In the genomic region with DNA sequence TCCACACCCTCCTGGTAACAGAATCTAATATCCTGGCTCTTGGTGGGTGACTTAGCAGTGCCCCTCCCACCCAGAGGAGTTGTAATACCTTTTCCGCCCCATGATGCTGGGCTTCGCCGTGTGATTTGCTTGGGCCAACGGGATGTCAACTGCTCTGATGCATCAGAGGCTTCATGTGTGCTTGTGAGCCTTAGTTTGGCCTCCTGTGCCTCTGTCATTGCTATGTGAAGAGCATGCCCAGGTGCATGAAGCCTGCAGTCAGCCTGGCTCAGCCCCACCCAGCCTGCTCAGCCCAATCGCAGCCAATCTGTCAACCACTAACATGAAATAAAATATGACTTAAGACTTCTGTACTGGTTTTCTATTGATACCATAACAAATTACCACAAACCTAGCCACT, we compare ENCODE assay signal across 35 cellular contexts.
"Had no signal": no experiment of that assay in that cellular context is flagged by ENCODE, and none has a peak within 500 bp of the region (broad histone marks: within the 10 kb centered on the region; RNA-seq: fewer than 3 reads in every experiment).

No MANE protein-coding gene starts in this region.

- DNase-seq: activated CD4-positive, alpha-beta memory T cell treated with anti-CD3 and anti-CD28 coated beads for 36 hours; activated CD4-positive, alpha-beta T cell treated with anti-CD3 and anti-CD28 coated beads for 36 hours; activated CD4-positive, alpha-beta T cell treated with anti-CD3 and anti-CD28 coated beads, Interleukin-2, amount 10 ng/mL, durations not matched to agents 24 days and 14 days; activated CD4-positive, CD25-positive, alpha-beta regulatory T cell; activated CD4-positive, CD25-positive, alpha-beta regulatory T cell treated with anti-CD3 and anti-CD28 coated beads, Interleukin-2, amount 50 U/mL, for 72 hours; activated CD8-positive, alpha-beta memory T cell treated with anti-CD3 and anti-CD28 coated beads, Interleukin-2, amount 10 ng/mL, durations not matched to agents 7 days and 5 days; activated CD8-positive, alpha-beta memory T cell treated with anti-CD3 and anti-CD28 coated beads, Interleukin-2, amount 50 U/mL, for 4 hours; activated CD8-positive, alpha-beta T cell treated with anti-CD3 and anti-CD28 coated beads, Interleukin-2, amount 10 ng/mL, durations not matched to agents 7 days and 5 days; activated effector memory CD4-positive, alpha-beta T cell treated with anti-CD3 and anti-CD28 coated beads, Interleukin-2, amount 50 U/mL, for 16 hours; activated naive CD4-positive, alpha-beta T cell treated with anti-CD3 and anti-CD28 coated beads for 36 hours; activated naive CD8-positive, alpha-beta T cell treated with anti-CD3 and anti-CD28 coated beads for 36 hours; activated naive CD8-positive, alpha-beta T cell treated with anti-CD3 and anti-CD28 coated beads, Interleukin-2, amount 50 U/mL, for 24 hours; activated T-cell treated with anti-CD3 and anti-CD28 coated beads, Interleukin-2, amount 50 U/mL, for 1 hour; activated T-cell treated with anti-CD3 and anti-CD28 coated beads, Interleukin-2, amount 50 U/mL, for 48 hours; adrenal gland; amygdala; aorta; body of pancreas; central memory CD4-positive, alpha-beta T cell; cerebellar nuclear complex; dorsolateral prefrontal cortex; effector memory CD4-positive, alpha-beta T cell; endodermal cell; foreskin fibroblast; heart left ventricle; T-helper 1 cell; T-helper 17 cell had no signal

- H3K9me3 Mint-ChIP-seq: activated CD4-positive, alpha-beta memory T cell treated with anti-CD3 and anti-CD28 coated beads for 36 hours; activated CD4-positive, alpha-beta T cell treated with anti-CD3 and anti-CD28 coated beads, Interleukin-2, amount 10 ng/mL, durations not matched to agents 24 days and 14 days; activated naive CD4-positive, alpha-beta T cell treated with anti-CD3 and anti-CD28 coated beads for 36 hours; activated naive CD4-positive, alpha-beta T cell treated with anti-CD3 and anti-CD28 coated beads, Interleukin-2, amount 50 U/mL, for 24 hours; activated naive CD8-positive, alpha-beta T cell treated with anti-CD3 and anti-CD28 coated beads for 36 hours; activated naive CD8-positive, alpha-beta T cell treated with anti-CD3 and anti-CD28 coated beads, Interleukin-2, amount 50 U/mL, for 24 hours; activated T-helper 1 cell treated with anti-CD3 and anti-CD28 coated beads, Interleukin-12 subunit alpha, Interleukin-12 subunit beta, Interleukin-2, Interleukin-4 antibody, amounts not matched to agents 30 ng/mL and 10 ng/mL and 1 ng/mL, durations not matched to agents 14 hours and 24 hours and 36 hours; activated T-helper 2 cell treated with anti-CD3 and anti-CD28 coated beads, Interferon-gamma antibody, Interleukin-2, Interleukin-4, amounts not matched to agents 10 μg/mL and 5 μg/mL and 100 μg/mL, durations not matched to agents 14 hours and 24 hours and 36 hours; dendritic cell treated with granulocyte-macrophage colony-stimulating factor and Interleukin-4, amounts not matched to agents 40 ng/mL and 50 ng/mL, for 4 days; endodermal cell had no signal

- H3K36me3 ChIP-seq: adrenal gland, breast epithelium, cardiac muscle cell, heart left ventricle had no signal

- H3K4me1 ChIP-seq: adrenal gland, body of pancreas, breast epithelium, heart left ventricle had no signal

- H3K4me1 Mint-ChIP-seq: activated CD4-positive, alpha-beta T cell treated with anti-CD3 and anti-CD28 coated beads for 36 hours; activated CD4-positive, alpha-beta T cell treated with anti-CD3 and anti-CD28 coated beads, Interleukin-2, amount 10 ng/mL, durations not matched to agents 24 days and 14 days; activated CD8-positive, alpha-beta memory T cell treated with anti-CD3 and anti-CD28 coated beads, Interleukin-2, amount 10 ng/mL, durations not matched to agents 7 days and 5 days; activated naive CD4-positive, alpha-beta T cell treated with anti-CD3 and anti-CD28 coated beads, Interleukin-2, amount 50 U/mL, for 24 hours; activated naive CD8-positive, alpha-beta T cell treated with anti-CD3 and anti-CD28 coated beads for 36 hours; activated naive CD8-positive, alpha-beta T cell treated with anti-CD3 and anti-CD28 coated beads, Interleukin-2, amount 50 U/mL, for 24 hours had no signal

- H3K27me3 ChIP-seq: body of pancreas, cardiac muscle cell had no signal

- FAIRE-seq: frontal cortex had no signal

- H3K27ac Mint-ChIP-seq: activated CD4-positive, alpha-beta memory T cell treated with anti-CD3 and anti-CD28 coated beads for 36 hours; activated CD4-positive, alpha-beta T cell treated with anti-CD3 and anti-CD28 coated beads for 36 hours; activated CD4-positive, alpha-beta T cell treated with anti-CD3 and anti-CD28 coated beads, Interleukin-2, amount 10 ng/mL, durations not matched to agents 24 days and 14 days; activated CD8-positive, alpha-beta memory T cell treated with anti-CD3 and anti-CD28 coated beads, Interleukin-2, amount 10 ng/mL, durations not matched to agents 7 days and 5 days; activated CD8-positive, alpha-beta T cell treated with anti-CD3 and anti-CD28 coated beads, Interleukin-2, amount 10 ng/mL, durations not matched to agents 7 days and 5 days; activated naive CD4-positive, alpha-beta T cell treated with anti-CD3 and anti-CD28 coated beads for 36 hours; activated naive CD4-positive, alpha-beta T cell treated with anti-CD3 and anti-CD28 coated beads, Interleukin-2, amount 50 U/mL, for 24 hours; activated naive CD8-positive, alpha-beta T cell treated with anti-CD3 and anti-CD28 coated beads for 36 hours; activated naive CD8-positive, alpha-beta T cell treated with anti-CD3 and anti-CD28 coated beads, Interleukin-2, amount 50 U/mL, for 24 hours; activated T-helper 1 cell treated with anti-CD3 and anti-CD28 coated beads, Interleukin-12 subunit alpha, Interleukin-12 subunit beta, Interleukin-2, Interleukin-4 antibody, amounts not matched to agents 30 ng/mL and 10 ng/mL and 1 ng/mL, durations not matched to agents 14 hours and 24 hours and 36 hours; activated T-helper 2 cell treated with anti-CD3 and anti-CD28 coated beads, Interferon-gamma antibody, Interleukin-2, Interleukin-4, amounts not matched to agents 10 μg/mL and 5 μg/mL and 100 μg/mL, durations not matched to agents 14 hours and 24 hours and 36 hours; dendritic cell treated with granulocyte-macrophage colony-stimulating factor and Interleukin-4, amounts not matched to agents 40 ng/mL and 50 ng/mL, for 4 days; endodermal cell; T-helper 17 cell had no signal

- H3K4me3 Mint-ChIP-seq: activated CD4-positive, alpha-beta memory T cell treated with anti-CD3 and anti-CD28 coated beads for 36 hours; activated CD4-positive, alpha-beta T cell treated with anti-CD3 and anti-CD28 coated beads for 36 hours; activated CD4-positive, alpha-beta T cell treated with anti-CD3 and anti-CD28 coated beads, Interleukin-2, amount 10 ng/mL, durations not matched to agents 24 days and 14 days; activated CD8-positive, alpha-beta memory T cell treated with anti-CD3 and anti-CD28 coated beads, Interleukin-2, amount 10 ng/mL, durations not matched to agents 7 days and 5 days; activated CD8-positive, alpha-beta T cell treated with anti-CD3 and anti-CD28 coated beads, Interleukin-2, amount 10 ng/mL, durations not matched to agents 7 days and 5 days; activated naive CD4-positive, alpha-beta T cell treated with anti-CD3 and anti-CD28 coated beads for 36 hours; activated naive CD4-positive, alpha-beta T cell treated with anti-CD3 and anti-CD28 coated beads, Interleukin-2, amount 50 U/mL, for 24 hours; activated naive CD8-positive, alpha-beta T cell treated with anti-CD3 and anti-CD28 coated beads for 36 hours; activated naive CD8-positive, alpha-beta T cell treated with anti-CD3 and anti-CD28 coated beads, Interleukin-2, amount 50 U/mL, for 24 hours; activated T-helper 1 cell treated with anti-CD3 and anti-CD28 coated beads, Interleukin-12 subunit alpha, Interleukin-12 subunit beta, Interleukin-2, Interleukin-4 antibody, amounts not matched to agents 30 ng/mL and 10 ng/mL and 1 ng/mL, durations not matched to agents 14 hours and 24 hours and 36 hours; dendritic cell treated with granulocyte-macrophage colony-stimulating factor and Interleukin-4, amounts not matched to agents 40 ng/mL and 50 ng/mL, for 4 days; endodermal cell; T-helper 17 cell had no signal

- H3K9me3 ChIP-seq: adrenal gland, body of pancreas, breast epithelium, heart left ventricle had no signal

- H3K36me3 Mint-ChIP-seq: activated CD4-positive, alpha-beta memory T cell treated with anti-CD3 and anti-CD28 coated beads for 36 hours; activated CD8-positive, alpha-beta memory T cell treated with anti-CD3 and anti-CD28 coated beads, Interleukin-2, amount 10 ng/mL, durations not matched to agents 7 days and 5 days; activated naive CD4-positive, alpha-beta T cell treated with anti-CD3 and anti-CD28 coated beads, Interleukin-2, amount 50 U/mL, for 24 hours; activated naive CD8-positive, alpha-beta T cell treated with anti-CD3 and anti-CD28 coated beads for 36 hours had no signal

- H3K27ac ChIP-seq: adrenal gland, body of pancreas, breast epithelium, cardiac muscle cell, coronary artery, dorsolateral prefrontal cortex, heart left ventricle had no signal

- H3K4me3 ChIP-seq: adrenal gland, body of pancreas, breast epithelium, cardiac muscle cell, coronary artery, dorsolateral prefrontal cortex, heart left ventricle had no signal
